16 cellular contexts compared by ENCODE assay signal in the genomic region with DNA sequence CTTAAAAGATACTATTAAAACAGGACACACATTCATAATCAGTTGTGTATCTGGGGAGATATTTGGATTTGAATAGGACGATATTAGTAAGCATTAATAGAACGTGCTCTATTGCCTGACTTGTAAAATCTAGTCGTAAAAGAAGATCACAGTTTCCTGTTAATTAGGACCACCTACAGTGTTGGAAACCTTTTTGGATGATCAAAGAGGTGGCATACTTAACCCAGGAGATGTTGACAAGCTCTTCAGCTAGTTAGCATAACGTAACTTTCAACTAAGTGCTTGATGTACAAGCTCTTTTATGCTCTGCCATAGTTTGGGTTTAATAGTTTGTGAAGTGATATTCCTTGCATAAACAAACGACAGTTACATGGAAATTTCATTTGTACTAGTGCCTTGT.
"Had no signal": no experiment of that assay in that cellular context is flagged by ENCODE, and none has a peak within 500 bp of the region (broad histone marks: within the 10 kb centered on the region; RNA-seq: fewer than 3 reads in every experiment).

No MANE protein-coding gene starts in this region.

- H3K9me3 Mint-ChIP-seq: activated CD8-positive, alpha-beta T cell treated with anti-CD3 and anti-CD28 coated beads for 36 hours; activated naive CD8-positive, alpha-beta T cell treated with anti-CD3 and anti-CD28 coated beads, Interleukin-2, amount 10 ng/mL, durations not matched to agents 7 days and 5 days; endodermal cell; neural progenitor cell had no signal

- H3K4me1 ChIP-seq: neural progenitor cell, suprapubic skin, upper lobe of right lung had no signal

- H3K36me3 ChIP-seq: neural progenitor cell, suprapubic skin, upper lobe of right lung, WERI-Rb-1 had no signal

- H3K9ac ChIP-seq: neural progenitor cell had no signal

- H3K4me3 Mint-ChIP-seq: activated CD4-positive, alpha-beta T cell treated with anti-CD3 and anti-CD28 coated beads for 36 hours; activated CD8-positive, alpha-beta T cell treated with anti-CD3 and anti-CD28 coated beads for 36 hours; activated naive CD8-positive, alpha-beta T cell treated with anti-CD3 and anti-CD28 coated beads, Interleukin-2, amount 10 ng/mL, durations not matched to agents 7 days and 5 days; endodermal cell; neural progenitor cell had no signal

- H3K4me3 ChIP-seq: neural progenitor cell, suprapubic skin, upper lobe of right lung had no signal

- H3K27me3 ChIP-seq: neural progenitor cell, suprapubic skin, upper lobe of right lung had no signal

- H3K9me3 ChIP-seq: suprapubic skin, upper lobe of right lung had no signal

- H3K27ac Mint-ChIP-seq: activated CD4-positive, alpha-beta T cell treated with anti-CD3 and anti-CD28 coated beads for 36 hours; activated CD8-positive, alpha-beta T cell treated with anti-CD3 and anti-CD28 coated beads for 36 hours; activated naive CD8-positive, alpha-beta T cell treated with anti-CD3 and anti-CD28 coated beads, Interleukin-2, amount 10 ng/mL, durations not matched to agents 7 days and 5 days; endodermal cell; neural progenitor cell had no signal

- H3K4me1 Mint-ChIP-seq: activated CD4-positive, alpha-beta T cell treated with anti-CD3 and anti-CD28 coated beads for 36 hours; activated naive CD8-positive, alpha-beta T cell treated with anti-CD3 and anti-CD28 coated beads, Interleukin-2, amount 10 ng/mL, durations not matched to agents 7 days and 5 days had no signal

- H3K4me2 ChIP-seq: neural progenitor cell had no signal

- H3K36me3 Mint-ChIP-seq: activated naive CD8-positive, alpha-beta T cell treated with anti-CD3 and anti-CD28 coated beads, Interleukin-2, amount 10 ng/mL, durations not matched to agents 7 days and 5 days; neural progenitor cell had no signal

- H3K27ac ChIP-seq: neural progenitor cell, suprapubic skin, upper lobe of right lung, WERI-Rb-1 had no signal

- DNase-seq: activated CD4-positive, alpha-beta T cell treated with anti-CD3 and anti-CD28 coated beads for 36 hours; activated CD8-positive, alpha-beta memory T cell treated with anti-CD3 and anti-CD28 coated beads, Interleukin-2, amount 50 U/mL, for 48 hours; activated CD8-positive, alpha-beta T cell treated with anti-CD3 and anti-CD28 coated beads for 36 hours; activated naive CD8-positive, alpha-beta T cell treated with anti-CD3 and anti-CD28 coated beads, Interleukin-2, amount 10 ng/mL, durations not matched to agents 7 days and 5 days; anterior cingulate cortex; endodermal cell; hypothalamus; midbrain; retina; stimulated activated CD4-positive, alpha-beta T cell treated with anti-CD3 and anti-CD28 coated beads, Interleukin-4, amount 100 ng/mL, for 1 hour; stimulated activated CD8-positive, alpha-beta memory T cell treated with anti-CD3 and anti-CD28 coated beads, Interleukin-4, amount 100 ng/mL, for 48 hours; stimulated activated naive CD8-positive, alpha-beta T cell treated with anti-CD3 and anti-CD28 coated beads, Interleukin-15, Interleukin-2, amounts not matched to agents 100 U/mL and 50 U/mL, for 24 hours; upper lobe of right lung; WERI-Rb-1 had no signal

- ATAC-seq: activated CD4-positive, alpha-beta T cell treated with anti-CD3 and anti-CD28 coated beads for 36 hours; activated CD8-positive, alpha-beta T cell treated with anti-CD3 and anti-CD28 coated beads for 36 hours; stimulated activated naive CD8-positive, alpha-beta T cell treated with anti-CD3 and anti-CD28 coated beads, Interleukin-15, Interleukin-2, amounts not matched to agents 100 U/mL and 50 U/mL, for 24 hours; upper lobe of right lung had no signal

- H2AFZ ChIP-seq: neural progenitor cell had no signal
